ENCODE assay signal across 8 cellular contexts in the genomic region with DNA sequence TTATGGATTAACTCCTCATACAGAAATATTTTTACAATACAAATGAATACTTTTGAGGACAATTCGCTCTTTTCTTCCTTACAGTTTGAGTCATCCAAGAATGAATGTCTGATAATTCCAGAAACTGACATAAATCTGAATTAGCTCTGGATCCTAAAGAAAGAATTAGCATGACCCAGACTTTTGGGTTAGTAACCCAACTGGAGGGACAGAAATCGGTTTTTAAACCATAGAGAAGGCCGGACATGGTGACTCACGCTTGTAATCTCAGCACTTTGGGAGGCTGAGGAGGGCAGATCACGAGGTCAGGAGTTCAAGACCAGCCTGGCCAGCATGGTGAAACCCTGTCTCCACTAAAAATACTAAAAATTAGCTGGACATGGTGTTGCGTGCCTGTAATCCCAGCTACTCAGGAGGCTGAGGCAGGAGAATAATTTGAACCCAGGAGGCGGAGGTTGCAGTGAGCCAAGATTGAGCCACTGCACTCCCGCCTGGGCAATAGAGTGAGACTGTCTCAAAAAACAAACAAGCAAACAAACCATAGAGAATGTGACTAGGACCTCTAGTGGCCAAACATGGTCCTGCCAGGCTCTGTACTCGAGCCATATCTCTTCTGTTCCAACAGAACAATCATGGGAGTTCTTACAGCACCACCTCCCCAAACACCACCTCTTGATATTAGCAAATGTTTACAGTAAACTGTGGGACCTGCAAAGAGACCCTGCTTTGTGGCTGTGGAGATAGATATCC. TPM values are rescaled to one million over a fixed set of nuclear protein-coding genes. Genes with fewer than 3 reads are reported as not detected.
DNase-seq lines count a peak whose midpoint lies in the region; ATAC-seq and FAIRE-seq lines count a peak whose summit lies in the region.

No MANE protein-coding gene starts in this region.

- H3K36me3 ChIP-seq in MG63, result peaks cover 5% of the 10 kb centered on the region

- peaks cover 10% of the 10 kb centered on the region for H3K9me3 ChIP-seq in MG63

- H3K27me3 ChIP-seq in MG63, result no peaks in the 10 kb centered on the region

- peak; percentile 83 for ATAC-seq in GM19328 (IDR thresholded peaks at IDR 0.05; ENCODE audit: unreplicated experiment)
- ATAC-seq in esophagus mucosa, result peak; percentile 40
- ATAC-seq in sciatic nerve, result no peak

- DNase-seq in MG63 (peak; percentile 56), SHP77 (lab: John Stamatoyannopoulos, UW) (no peak), HuH-7.5 (ENCODE audit: low spot score) (no peak), sciatic nerve (ENCODE audit: low spot score) (no peak)
- no peak for DNase-seq in activated CD4-positive, CD25-positive, alpha-beta regulatory T cell treated with anti-CD3 and anti-CD28 coated beads, Interleukin-2, amount 50 U/mL, for 72 hours

- no peak overlapping the region for H3K4me3 ChIP-seq in MG63

- FAIRE-seq in A204.1 (lab: Jason Lieb, UNC), result peak; percentile 57

- intact Hi-C loops in sciatic nerve (cut with DNase I), result no loop called here

RNA-seq across cellular contexts. Expression of a gene that starts 44.8 kb away (rescaled TPM):
- 67.0 and 69.9 TPM in 2 replicates for total RNA-seq in MG63 (2014; rRNA removed; shearing (Covaris generic); ENCODE audit: low replicate concordance)
- total RNA-seq in esophagus mucosa (2.6 TPM), sciatic nerve (7.8 TPM)
